ENCODE assay signal across 8 cellular contexts in the genomic region with DNA sequence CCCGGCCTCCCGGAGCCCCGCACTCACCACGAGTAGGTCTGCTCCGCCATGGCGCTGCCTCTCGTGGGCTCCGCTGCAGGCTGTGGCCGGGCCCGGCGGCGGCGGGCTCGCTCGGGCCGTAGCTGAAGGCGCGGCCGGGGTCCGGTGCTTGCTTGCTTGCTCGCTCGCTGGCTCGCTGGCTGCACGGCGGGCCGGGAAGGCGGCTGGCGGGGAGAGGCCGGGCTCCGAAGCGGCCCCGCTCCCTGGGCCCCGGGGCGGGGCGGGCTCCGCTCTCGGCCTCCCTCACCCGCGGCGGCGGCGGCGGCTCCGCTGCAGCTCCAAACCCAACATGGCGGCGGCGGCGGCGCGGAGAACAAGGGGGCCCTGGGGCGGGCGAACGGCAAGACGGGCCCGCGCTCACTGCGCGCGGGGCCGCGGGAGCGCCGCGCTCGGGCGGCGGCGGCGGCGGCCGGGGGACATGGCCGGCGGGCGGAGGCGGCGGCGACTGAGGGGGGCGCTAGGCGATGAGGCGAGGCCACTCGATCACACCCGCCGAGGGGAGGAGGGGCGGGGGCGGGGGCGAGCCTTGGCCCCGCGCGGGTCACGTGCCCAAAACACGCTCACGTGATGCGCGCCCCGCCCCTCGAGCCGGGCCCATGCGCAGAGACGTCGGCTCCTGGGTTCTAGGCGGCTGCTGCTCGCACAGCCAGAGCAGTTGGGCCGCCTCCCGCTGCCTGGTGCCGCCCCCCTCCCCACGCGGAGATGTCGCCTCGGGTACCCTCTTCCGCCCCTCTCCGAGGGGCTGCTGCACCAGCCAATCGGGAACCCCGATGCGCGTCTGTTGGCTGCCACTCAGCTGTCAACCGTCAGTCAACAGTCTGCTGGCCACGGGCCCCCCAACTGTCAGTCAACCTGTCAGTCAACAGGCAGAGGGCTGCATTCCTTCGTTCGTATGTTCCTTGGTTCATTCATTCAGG.
DNase-seq lines count a peak whose midpoint lies in the region; ATAC-seq and TF ChIP-seq lines count a peak whose summit lies in the region.

A gene with protein sequence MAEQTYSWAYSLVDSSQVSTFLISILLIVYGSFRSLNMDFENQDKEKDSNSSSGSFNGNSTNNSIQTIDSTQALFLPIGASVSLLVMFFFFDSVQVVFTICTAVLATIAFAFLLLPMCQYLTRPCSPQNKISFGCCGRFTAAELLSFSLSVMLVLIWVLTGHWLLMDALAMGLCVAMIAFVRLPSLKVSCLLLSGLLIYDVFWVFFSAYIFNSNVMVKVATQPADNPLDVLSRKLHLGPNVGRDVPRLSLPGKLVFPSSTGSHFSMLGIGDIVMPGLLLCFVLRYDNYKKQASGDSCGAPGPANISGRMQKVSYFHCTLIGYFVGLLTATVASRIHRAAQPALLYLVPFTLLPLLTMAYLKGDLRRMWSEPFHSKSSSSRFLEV (minus strand): TSS at position 541 of the 956 bp plus-strand sequence. CDS start 491 bp downstream, at position 50.

- in situ Hi-C loops in KBM-7 (cut with MboI; ENCODE audit: low pct_unique_long_range_greater_than_20kb, low sequenced_read_pairs) = no loop called here

- H3K9me3 Mint-ChIP-seq in activated T-cell treated with anti-CD3 and anti-CD28 coated beads, Interleukin-2, amount 50 U/mL, for 24 hours = no peaks in the 10 kb centered on the region

- H3K4me1 Mint-ChIP-seq in activated T-cell treated with anti-CD3 and anti-CD28 coated beads, Interleukin-2, amount 50 U/mL, for 24 hours (ENCODE audit: low read depth) = peaks cover 35% of the 10 kb centered on the region

- peak; percentile 69 for TF ChIP-seq POLR2A in erythroblast (IDR thresholded peaks at IDR 0.05; ENCODE audit: low read length)

- H3K4me3 ChIP-seq in mucosa of stomach (ENCODE audit: low read length) = peak within 1 kb of the TSS; percentile 72

- DNase-seq in DMS153 (lab: John Stamatoyannopoulos, UW) (peak; percentile 76), KBM-7 (peak; percentile 89), OCI-M2 (lab: John Stamatoyannopoulos, UW; ENCODE audit: unreplicated experiment) (peak; percentile 34), erythroblast (lab: John Stamatoyannopoulos, UW) (peak; percentile 94 to 96)
- DNase-seq in activated T-cell treated with anti-CD3 and anti-CD28 coated beads, Interleukin-2, amount 50 U/mL, for 24 hours = peak; percentile 96
- peak; percentile 79 to 86 for DNase-seq in stimulated activated CD8-positive, alpha-beta memory T cell treated with anti-CD3 and anti-CD28 coated beads, Interleukin-4, amount 100 ng/mL, for 4 hours (ENCODE audit: low read depth in 2 of 2, low spot score in 1 of 2)

- peak; percentile 52 for ATAC-seq in GM21717 (IDR thresholded peaks at IDR 0.05; ENCODE audit: unreplicated experiment)

- no peaks in the 10 kb centered on the region for H3K9me3 ChIP-seq in mucosa of stomach (ENCODE audit: control insufficient read depth, low read length)

- H3K36me3 ChIP-seq in mucosa of stomach (ENCODE audit: control insufficient read depth, insufficient read depth, low read length) = no peaks in the 10 kb centered on the region

- H3K36me3 Mint-ChIP-seq in activated T-cell treated with anti-CD3 and anti-CD28 coated beads, Interleukin-2, amount 50 U/mL, for 24 hours (ENCODE audit: low read depth) = peaks cover 29% of the 10 kb centered on the region

- no peaks in the 10 kb centered on the region for H3K27me3 ChIP-seq in mucosa of stomach (ENCODE audit: control insufficient read depth, insufficient read depth, low read length)

- H3K4me1 ChIP-seq in mucosa of stomach (ENCODE audit: control insufficient read depth, insufficient read depth, low read length) = peaks cover 17% of the 10 kb centered on the region

- peak within 1 kb of the TSS; percentile 100 for H3K4me3 Mint-ChIP-seq in activated T-cell treated with anti-CD3 and anti-CD28 coated beads, Interleukin-2, amount 50 U/mL, for 24 hours

- peak within 1 kb of the TSS; percentile 98 for H3K27ac Mint-ChIP-seq in activated T-cell treated with anti-CD3 and anti-CD28 coated beads, Interleukin-2, amount 50 U/mL, for 24 hours

- H3K9ac ChIP-seq in mucosa of stomach (ENCODE audit: low read length) = peak within 1 kb of the TSS; percentile 82

- H3K27me3 Mint-ChIP-seq in activated T-cell treated with anti-CD3 and anti-CD28 coated beads, Interleukin-2, amount 50 U/mL, for 24 hours = no peaks in the 10 kb centered on the region

Comparison
In these comparisons a context has a peak if more than half of its experiments do, and no peak if none do; other contexts are left out.
1. Peak in every context shown above with its lines: DNase-seq, ATAC-seq and H3K4me3 ChIP-seq.
2. DNase-seq: peak in every context shown above with its lines; median percentile 96 in activated T-cell treated with anti-CD3 and anti-CD28 coated beads, Interleukin-2, amount 50 U/mL, for 24 hours; 95 in erythroblast; 89 in KBM-7; 82 in stimulated activated CD8-positive, alpha-beta memory T cell treated with anti-CD3 and anti-CD28 coated beads, Interleukin-4, amount 100 ng/mL, for 4 hours; 76 in DMS153; 34 in OCI-M2.